ENCODE assay signal across 8 cellular contexts in genomic region chr6:26197736-26198625, GRCh38.
DNase-seq lines count a peak whose midpoint lies in the region; ATAC-seq lines count a peak whose summit lies in the region.

No MANE protein-coding gene starts in this region.

- intact Hi-C loops in naive thymus-derived CD4-positive, alpha-beta T cell (cut with micrococcal nuclease): loop anchor here (1.0 to 10.0 kb wide), 12 partner anchors 7 to 1694 kb away; a partner anchor contains a TSS

- H3K27ac Mint-ChIP-seq in T-cell: peak overlapping the region; percentile 93 to 98
- peak overlapping the region; percentile 96 to 100 (median 98) for H3K27ac Mint-ChIP-seq in naive thymus-derived CD4-positive, alpha-beta T cell

- 0 to 1% methylated on average over 22 to 23 of the region's 23 CpGs for WGBS in ectodermal cell, 2 experiments

- POLR2A ChIA-PET in T-cell (lab: Charles Lee): interaction anchor here (0.5 to 9.1 kb wide), 58 partner anchors 7 to 1695 kb away, joined by 3 to 526 read pairs (median 13); a partner anchor contains a TSS
- POLR2A ChIA-PET in naive thymus-derived CD4-positive, alpha-beta T cell (lab: Charles Lee): interaction anchor here (0.8 to 43.4 kb wide), 60 partner anchors 2 to 1696 kb away, joined by 3 to 3606 read pairs (median 8); partner anchors contain the start of genes HFE and HMGN4

- peak overlapping the region; percentile 93 for H3K27ac ChIP-seq in HUES6 (ENCODE audit: low read depth, low read length)
- peak overlapping the region; percentile 94 for H3K27ac ChIP-seq in ectodermal cell (ENCODE audit: insufficient read depth, low read depth, low read length, poor library complexity, severe bottlenecking)
- H3K27ac ChIP-seq in naive thymus-derived CD4-positive, alpha-beta T cell (ENCODE audit: low read depth, low read length): peak overlapping the region; percentile 91

- ATAC-seq in T-cell (replicated peaks in 1 of 4) (no peak), GM21423 (IDR thresholded peaks at IDR 0.05; ENCODE audit: unreplicated experiment) (no peak), GM19452 (IDR thresholded peaks at IDR 0.05; ENCODE audit: unreplicated experiment) (no peak), HG03135 (IDR thresholded peaks at IDR 0.05; ENCODE audit: unreplicated experiment) (no peak)
- no peak for ATAC-seq in naive thymus-derived CD4-positive, alpha-beta T cell

- no peaks in the 10 kb centered on the region for H3K27me3 Mint-ChIP-seq in T-cell
- peaks cover 0 to 12% (median 0%) of the 10 kb centered on the region in 5 donors for H3K27me3 Mint-ChIP-seq in naive thymus-derived CD4-positive, alpha-beta T cell

- H3K27me3 ChIP-seq in HUES6 (ENCODE audit: control insufficient read depth, insufficient read depth, low read length) (no peaks in the 10 kb centered on the region), ectodermal cell (ENCODE audit: control insufficient read depth, insufficient read depth, low read length, poor library complexity, severe bottlenecking) (no peaks in the 10 kb centered on the region)
- no peaks in the 10 kb centered on the region for H3K27me3 ChIP-seq in naive thymus-derived CD4-positive, alpha-beta T cell (ENCODE audit: control insufficient read depth in 2 of 2, insufficient read depth in 2 of 2, low read length in 2 of 2)

- peak overlapping the region; percentile 95 to 98 (median 97) for H3K4me3 Mint-ChIP-seq in T-cell
- H3K4me3 Mint-ChIP-seq in naive thymus-derived CD4-positive, alpha-beta T cell: peak overlapping the region; percentile 85 to 99 (median 96)

- H3K4me3 ChIP-seq in HUES6 (ENCODE audit: low read depth, low read length) (peak overlapping the region; percentile 67), ectodermal cell (ENCODE audit: insufficient read depth, low read depth, low read length) (peak overlapping the region; percentile 93)
- H3K4me3 ChIP-seq in naive thymus-derived CD4-positive, alpha-beta T cell (ENCODE audit: low read length): peak overlapping the region; percentile 92

- H3K4me1 Mint-ChIP-seq in T-cell: peaks cover 38 to 54% (median 46%) of the 10 kb centered on the region in 3 donors
- peaks cover 23 to 60% (median 40%) of the 10 kb centered on the region in 7 donors for H3K4me1 Mint-ChIP-seq in naive thymus-derived CD4-positive, alpha-beta T cell

- DNase-seq in DMS 273 treated with DMSO at 0.1 percent for 48 hours (lab: John Stamatoyannopoulos, UW): peak; percentile 72
- peak in 18 of 34 experiments; percentile 24 to 48 (median 34) for DNase-seq in T-cell
- peak in 8 of 9 donors; percentile 32 to 60 (median 54) for DNase-seq in naive thymus-derived CD4-positive, alpha-beta T cell

- H3K4me1 ChIP-seq in HUES6 (ENCODE audit: control insufficient read depth, insufficient read depth, low read length) (peaks cover 15% of the 10 kb centered on the region), ectodermal cell (ENCODE audit: control insufficient read depth, insufficient read depth, low read length) (no peaks in the 10 kb centered on the region)
- peaks cover 10 to 12% of the 10 kb centered on the region in 2 donors for H3K4me1 ChIP-seq in naive thymus-derived CD4-positive, alpha-beta T cell (ENCODE audit: control insufficient read depth in 2 of 2, insufficient read depth in 2 of 2, low read length in 2 of 2)

- H3K36me3 ChIP-seq in HUES6 (ENCODE audit: control insufficient read depth, insufficient read depth, low read length): no peaks in the 10 kb centered on the region
- H3K36me3 ChIP-seq in ectodermal cell (ENCODE audit: control insufficient read depth, insufficient read depth, low read length): no peaks in the 10 kb centered on the region
- H3K36me3 ChIP-seq in naive thymus-derived CD4-positive, alpha-beta T cell (ENCODE audit: control insufficient read depth in 2 of 3, insufficient read depth in 3 of 3, low read length in 3 of 3): peaks cover 0 to 4% (median 0%) of the 10 kb centered on the region in 3 experiments

- H3K9me3 Mint-ChIP-seq in T-cell: no peaks in the 10 kb centered on the region
- H3K9me3 Mint-ChIP-seq in naive thymus-derived CD4-positive, alpha-beta T cell: peaks cover 0 to 22% (median 0%) of the 10 kb centered on the region in 11 donors

- H3K9ac ChIP-seq in HUES6 (ENCODE audit: low read length): peak overlapping the region; percentile 99

- no peaks in the 10 kb centered on the region for H3K36me3 Mint-ChIP-seq in T-cell
- H3K36me3 Mint-ChIP-seq in naive thymus-derived CD4-positive, alpha-beta T cell: peaks cover 0 to 8% (median 0%) of the 10 kb centered on the region in 5 donors

- no peaks in the 10 kb centered on the region for H3K9me3 ChIP-seq in HUES6 (ENCODE audit: control insufficient read depth, insufficient read depth, low read depth, low read length)
- H3K9me3 ChIP-seq in ectodermal cell (ENCODE audit: control insufficient read depth, low read length): no peaks in the 10 kb centered on the region
- H3K9me3 ChIP-seq in naive thymus-derived CD4-positive, alpha-beta T cell (ENCODE audit: control insufficient read depth in 2 of 3, low read length in 3 of 3): no peaks in the 10 kb centered on the region

- CTCF ChIA-PET in T-cell (lab: Charles Lee): interaction anchor here (0.5 to 6.4 kb wide), 15 partner anchors 9 to 1610 kb away, joined by 3 to 73 read pairs (median 6); a partner anchor contains a TSS
- CTCF ChIA-PET in naive thymus-derived CD4-positive, alpha-beta T cell (lab: Charles Lee): interaction anchor here (0.5 to 4.2 kb wide), 18 partner anchors 9 to 947 kb away, joined by 3 to 32 read pairs (median 4); a partner anchor contains a TSS
